Comparison of ENCODE assay signal across 15 cellular contexts in genomic region chr16:27993587-27993986, GRCh38.
"Had no signal": no experiment of that assay in that cellular context is flagged by ENCODE, and none has a peak within 500 bp of the region (broad histone marks: within the 10 kb centered on the region; RNA-seq: fewer than 3 reads in every experiment).

No MANE protein-coding gene starts in this region.

- H3K4me3 Mint-ChIP-seq: activated CD4-positive, alpha-beta memory T cell treated with anti-CD3 and anti-CD28 coated beads for 36 hours; activated naive CD8-positive, alpha-beta T cell treated with anti-CD3 and anti-CD28 coated beads, Interleukin-2, amount 10 ng/mL, durations not matched to agents 7 days and 5 days; natural killer cell; stimulated activated naive CD8-positive, alpha-beta T cell treated with anti-CD3 and anti-CD28 coated beads, Interleukin-15, amount 100 ng/mL, for 72 hours; T-helper 1 cell treated with Interleukin-12 subunit alpha and Interleukin-12 subunit beta and Interleukin-4 antibody, amounts not matched to agents 30 μg/mL and 1 μg/mL, for 36 hours had no signal

- DNase-seq: activated CD4-positive, alpha-beta memory T cell treated with anti-CD3 and anti-CD28 coated beads for 36 hours; activated CD4-positive, alpha-beta T cell treated with anti-CD3 and anti-CD28 coated beads for 1 hour; activated gamma-delta T cell treated with Interleukin-2 at 50 U/mL for 16 hours; activated naive CD8-positive, alpha-beta T cell treated with anti-CD3 and anti-CD28 coated beads, Interleukin-2, amount 10 ng/mL, durations not matched to agents 7 days and 5 days; activated T-cell treated with anti-CD3 and anti-CD28 coated beads, Interleukin-2, amount 50 U/mL, for 48 hours; anterior cingulate cortex; natural killer cell; stimulated activated CD4-positive, alpha-beta T cell treated with anti-CD3 and anti-CD28 coated beads, Interleukin-4, amount 100 ng/mL, for 4 hours; stimulated activated naive CD8-positive, alpha-beta T cell treated with anti-CD3 and anti-CD28 coated beads, Interleukin-15, amount 100 ng/mL, for 72 hours; testis; upper lobe of right lung had no signal

- H3K27ac ChIP-seq: testis, upper lobe of right lung had no signal

- H3K36me3 Mint-ChIP-seq: activated CD4-positive, alpha-beta memory T cell treated with anti-CD3 and anti-CD28 coated beads for 36 hours; natural killer cell had no signal

- H3K9me3 ChIP-seq: testis, upper lobe of right lung had no signal

- ATAC-seq: esophagus mucosa; left lobe of liver; natural killer cell; stimulated activated naive CD8-positive, alpha-beta T cell treated with anti-CD3 and anti-CD28 coated beads, Interleukin-15, amount 100 ng/mL, for 72 hours; upper lobe of right lung had no signal

- H3K4me1 ChIP-seq: testis had no signal

- H3K36me3 ChIP-seq: upper lobe of right lung had no signal

- H3K27ac Mint-ChIP-seq: activated CD4-positive, alpha-beta memory T cell treated with anti-CD3 and anti-CD28 coated beads for 36 hours; natural killer cell; stimulated activated naive CD8-positive, alpha-beta T cell treated with anti-CD3 and anti-CD28 coated beads, Interleukin-15, amount 100 ng/mL, for 72 hours; T-helper 1 cell treated with Interleukin-12 subunit alpha and Interleukin-12 subunit beta and Interleukin-4 antibody, amounts not matched to agents 30 μg/mL and 1 μg/mL, for 36 hours had no signal

- H3K27me3 Mint-ChIP-seq: activated CD4-positive, alpha-beta memory T cell treated with anti-CD3 and anti-CD28 coated beads for 36 hours; stimulated activated naive CD8-positive, alpha-beta T cell treated with anti-CD3 and anti-CD28 coated beads, Interleukin-15, amount 100 ng/mL, for 72 hours had no signal

- FAIRE-seq: TTC549 had no signal

- H3K4me3 ChIP-seq: testis, upper lobe of right lung had no signal

- H3K27me3 ChIP-seq: testis, upper lobe of right lung had no signal
